ENCODE assay signal across 1 cellular context in genomic region chr19:4267901-4268815, GRCh38.
TF ChIP-seq lines count a peak whose summit lies in the region.

No MANE protein-coding gene starts in this region.

TF ChIP-seq in HCT116, 20 proteins besides CTCF, POLR2A, EP300 and RAD21 (continued from another document):
- TF ChIP-seq ZBTB33 (IDR thresholded peaks at IDR 0.05; ENCODE audit: extremely low read depth, insufficient replicate concordance, low read length) (no peak), EZH2phosphoT487 (IDR thresholded peaks at IDR 0.05; ENCODE audit: borderline replicate concordance) (no peak), EZH2 (IDR thresholded peaks at IDR 0.05) (no peak), ATF3 (IDR thresholded peaks at IDR 0.05) (no peak), EGR1 (IDR thresholded peaks at IDR 0.05; ENCODE audit: low read depth) (no peak), CEBPB (IDR thresholded peaks at IDR 0.05; ENCODE audit: low read depth) (no peak), REST (IDR thresholded peaks at IDR 0.05; ENCODE audit: low read depth) (no peak), JUND (IDR thresholded peaks at IDR 0.05) (no peak), ZNF274 (IDR thresholded peaks at IDR 0.05; ENCODE audit: low read depth, low read length) (no peak), SRF (IDR thresholded peaks at IDR 0.05; ENCODE audit: low read depth) (no peak), FOSL1 (IDR thresholded peaks at IDR 0.05; ENCODE audit: low read depth) (no peak), MAX (IDR thresholded peaks at IDR 0.05) (no peak)
